Comparison of ENCODE assay signal across 15 cellular contexts in the genomic region with DNA sequence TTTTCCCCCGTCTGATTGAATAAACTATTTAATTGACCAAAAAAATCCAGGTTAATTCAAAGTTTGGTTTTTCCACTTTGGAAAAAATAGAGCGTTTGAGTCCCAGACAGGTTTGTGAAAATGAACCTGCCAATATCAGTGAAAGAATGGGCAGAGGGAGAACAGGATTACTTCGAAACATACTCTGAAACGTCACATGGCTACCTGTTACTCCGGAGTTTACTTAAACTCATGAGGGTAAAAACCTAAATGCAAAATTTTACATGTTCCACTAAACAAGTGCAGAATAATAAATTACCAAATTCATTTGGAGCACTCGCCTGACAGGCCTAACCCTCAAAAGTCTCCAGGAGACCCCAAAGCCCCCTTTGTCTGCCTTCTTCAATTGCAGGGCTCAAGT.
"Had no signal": no experiment of that assay in that cellular context is flagged by ENCODE, and none has a peak within 500 bp of the region (broad histone marks: within the 10 kb centered on the region; RNA-seq: fewer than 3 reads in every experiment).

No MANE protein-coding gene starts in this region.

- H3K27me3 Mint-ChIP-seq: progenitor cell of endocrine pancreas had no signal

- H3K36me3 Mint-ChIP-seq: activated CD4-positive, alpha-beta memory T cell treated with anti-CD3 and anti-CD28 coated beads for 36 hours; activated naive CD8-positive, alpha-beta T cell treated with anti-CD3 and anti-CD28 coated beads for 36 hours; naive B cell had no signal

- H3K4me3 ChIP-seq: gastrocnemius medialis, tibial artery had no signal

- FAIRE-seq: bronchial epithelial cell, colon, keratinocyte, small intestine had no signal

- DNase-seq: activated CD4-positive, alpha-beta memory T cell treated with anti-CD3 and anti-CD28 coated beads for 36 hours; activated CD4-positive, CD25-positive, alpha-beta regulatory T cell treated with anti-CD3 and anti-CD28 coated beads, Interleukin-2, amount 50 U/mL, for 72 hours; activated effector memory CD4-positive, alpha-beta T cell treated with anti-CD3 and anti-CD28 coated beads, Interleukin-2, amount 50 U/mL, for 16 hours; activated naive CD8-positive, alpha-beta T cell treated with anti-CD3 and anti-CD28 coated beads for 36 hours; activated T-cell treated with anti-CD3 and anti-CD28 coated beads, Interleukin-2, amount 50 U/mL, for 4 hours; aorta; gastrocnemius medialis; naive B cell; right cardiac atrium; tibial artery had no signal

- H3K9me3 Mint-ChIP-seq: activated CD4-positive, alpha-beta memory T cell treated with anti-CD3 and anti-CD28 coated beads for 36 hours; activated naive CD8-positive, alpha-beta T cell treated with anti-CD3 and anti-CD28 coated beads for 36 hours; activated T-cell treated with anti-CD3 and anti-CD28 coated beads, Interleukin-2, amount 50 U/mL, for 4 hours; naive B cell had no signal

- H3K27me3 ChIP-seq: tibial artery had no signal

- H3K36me3 ChIP-seq: gastrocnemius medialis, tibial artery had no signal

- H3K27ac Mint-ChIP-seq: activated CD4-positive, alpha-beta memory T cell treated with anti-CD3 and anti-CD28 coated beads for 36 hours; activated naive CD8-positive, alpha-beta T cell treated with anti-CD3 and anti-CD28 coated beads for 36 hours; naive B cell had no signal

- H3K4me1 ChIP-seq: gastrocnemius medialis had no signal

- H3K27ac ChIP-seq: gastrocnemius medialis, tibial artery had no signal

- H3K9me3 ChIP-seq: gastrocnemius medialis, tibial artery had no signal

- H3K4me3 Mint-ChIP-seq: activated CD4-positive, alpha-beta memory T cell treated with anti-CD3 and anti-CD28 coated beads for 36 hours; activated naive CD8-positive, alpha-beta T cell treated with anti-CD3 and anti-CD28 coated beads for 36 hours; activated T-cell treated with anti-CD3 and anti-CD28 coated beads, Interleukin-2, amount 50 U/mL, for 4 hours; naive B cell had no signal
